Comparison of ENCODE assay signal across 8 cellular contexts in genomic region chr7:73557397-73558257, GRCh38. TPM values are rescaled to one million over a fixed set of nuclear protein-coding genes. Genes with fewer than 3 reads are reported as not detected.
A peak's percentile ranks its signal among the peaks of the same experiment; 100 is the strongest.
DNase-seq lines count a peak whose midpoint lies in the region; ATAC-seq and TF ChIP-seq lines count a peak whose summit lies in the region.

Gene BCL7B, minus strand, starts transcription at chr7:73557690. Its CDS starts 112 bp downstream, at chr7:73557578.

- H3K4me3 Mint-ChIP-seq in IgD-negative memory B cell = peak within 1 kb of the TSS; percentile 86 to 98 (median 92)
- peak within 1 kb of the TSS; percentile 94 for H3K4me3 Mint-ChIP-seq in activated naive CD4-positive, alpha-beta T cell treated with anti-CD3 and anti-CD28 coated beads, Interleukin-2, amount 50 U/mL, for 24 hours

- H3K4me3 ChIP-seq in SK-N-MC = peak within 1 kb of the TSS; percentile 87
- H3K4me3 ChIP-seq in osteoblast (ENCODE audit: insufficient read depth, low read length) = peak within 1 kb of the TSS; percentile 95
- H3K4me3 ChIP-seq in testis = peak within 1 kb of the TSS; percentile 84 to 94

- peaks cover 30% of the 10 kb centered on the region for H3K4me1 ChIP-seq in osteoblast (ENCODE audit: insufficient read depth, low read length)
- H3K4me1 ChIP-seq in testis = peaks cover 18% of the 10 kb centered on the region

- peak within 1 kb of the TSS; percentile 91 for H3K4me2 ChIP-seq in osteoblast (ENCODE audit: insufficient read depth, low read length)

- peaks cover 16 to 29% (median 17%) of the 10 kb centered on the region in 3 donors for H3K4me1 Mint-ChIP-seq in IgD-negative memory B cell
- peaks cover 27% of the 10 kb centered on the region for H3K4me1 Mint-ChIP-seq in activated naive CD4-positive, alpha-beta T cell treated with anti-CD3 and anti-CD28 coated beads, Interleukin-2, amount 50 U/mL, for 24 hours

- H3K27me3 ChIP-seq in osteoblast (ENCODE audit: insufficient read depth, low read length) (no peaks in the 10 kb centered on the region), testis (no peaks in the 10 kb centered on the region)

- TF ChIP-seq POLR2A in testis (IDR thresholded peaks at IDR 0.05) = no peak

- DNase-seq in DMS53 (lab: John Stamatoyannopoulos, UW) = peak; percentile 93
- DNase-seq in SK-N-MC (ENCODE audit: low read depth, low spot score) = no peak
- DNase-seq in glomerular visceral epithelial cell (ENCODE audit: extremely low spot score) = peak; percentile 76
- DNase-seq in osteoblast (ENCODE audit: insufficient read length, low spot score, missing footprints) = peak; percentile 99
- peak; percentile 76 for DNase-seq in testis

- peak within 1 kb of the TSS; percentile 99 for H3K9ac ChIP-seq in SK-N-MC (ENCODE audit: insufficient read length)

- H3K36me3 ChIP-seq in SK-N-MC (ENCODE audit: insufficient read depth, low read length) = peaks cover 21% of the 10 kb centered on the region; the same call in 1 of the 2 replicates
- peaks cover 9% of the 10 kb centered on the region for H3K36me3 ChIP-seq in osteoblast (ENCODE audit: insufficient read depth, low read length)
- no peaks in the 10 kb centered on the region for H3K36me3 ChIP-seq in testis (ENCODE audit: low read depth, missing control alignments)

- intact Hi-C loops in testis (cut with DNase I; ENCODE audit: low total_unique reads) = loop anchor here (5.0 kb wide), 1 partner anchor 35 kb away; the partner anchor contains the start of gene BAZ1B

- H3K27me3 Mint-ChIP-seq in IgD-negative memory B cell = peaks cover 2% of the 10 kb centered on the region
- no peaks in the 10 kb centered on the region for H3K27me3 Mint-ChIP-seq in activated naive CD4-positive, alpha-beta T cell treated with anti-CD3 and anti-CD28 coated beads, Interleukin-2, amount 50 U/mL, for 24 hours

- H3K9me3 ChIP-seq in SK-N-MC (ENCODE audit: low read depth, low read length) (no peaks in the 10 kb centered on the region), osteoblast (ENCODE audit: low read depth, low read length) (no peaks in the 10 kb centered on the region), testis (no peaks in the 10 kb centered on the region)

- peaks cover 42% of the 10 kb centered on the region for H3K79me2 ChIP-seq in osteoblast (ENCODE audit: insufficient read depth, low read length)

- peak within 1 kb of the TSS; percentile 93 for H2AFZ ChIP-seq in osteoblast (ENCODE audit: low read length)

- ATAC-seq in GM21515 (IDR thresholded peaks at IDR 0.05; ENCODE audit: unreplicated experiment) = peak; percentile 44

- H3K9me3 Mint-ChIP-seq in IgD-negative memory B cell = no peaks in the 10 kb centered on the region
- no peaks in the 10 kb centered on the region for H3K9me3 Mint-ChIP-seq in activated naive CD4-positive, alpha-beta T cell treated with anti-CD3 and anti-CD28 coated beads, Interleukin-2, amount 50 U/mL, for 24 hours

- H4K20me1 ChIP-seq in osteoblast (ENCODE audit: insufficient read depth, low read length) = peaks cover 32% of the 10 kb centered on the region

- H3K36me3 Mint-ChIP-seq in IgD-negative memory B cell = peaks cover 2% of the 10 kb centered on the region
- no peaks in the 10 kb centered on the region for H3K36me3 Mint-ChIP-seq in activated naive CD4-positive, alpha-beta T cell treated with anti-CD3 and anti-CD28 coated beads, Interleukin-2, amount 50 U/mL, for 24 hours

- H3K27ac Mint-ChIP-seq in IgD-negative memory B cell = peak within 1 kb of the TSS; percentile 84 to 96 (median 90)
- peak within 1 kb of the TSS; percentile 97 for H3K27ac Mint-ChIP-seq in activated naive CD4-positive, alpha-beta T cell treated with anti-CD3 and anti-CD28 coated beads, Interleukin-2, amount 50 U/mL, for 24 hours

- TF ChIP-seq CTCF in osteoblast (IDR thresholded peaks at IDR 0.05; ENCODE audit: extremely low read depth, low read depth, low read length) (no peak), testis (IDR thresholded peaks at IDR 0.05) (no peak)

- H3K27ac ChIP-seq in SK-N-MC = peak within 1 kb of the TSS; percentile 97
- H3K27ac ChIP-seq in osteoblast (ENCODE audit: low read depth, low read length) = peak within 1 kb of the TSS; percentile 91
- H3K27ac ChIP-seq in testis = peak within 1 kb of the TSS; percentile 97 to 100

- 3 to 16% methylated on average over 11 to 82 of the region's 83 CpGs for WGBS in testis, 2 donors

RNA-seq across cellular contexts. Expression of gene BCL7B, which starts in this region (rescaled TPM):
- polyA plus RNA-seq in IgD-negative memory B cell = 78.5 TPM
- 26.8 and 32.9 TPM in 2 replicates for total RNA-seq in osteoblast
- 10 to 100 TPM; 83.0 to 91.1 TPM for total RNA-seq in testis
- polyA plus RNA-seq in testis (ENCODE audit: insufficient read depth, low read depth, low replicate concordance) = 88.9 TPM
